In genomic region chr18:29161429-29161828, GRCh38 we compare ENCODE assay signal across 2 cellular contexts.
TF ChIP-seq lines count a peak whose summit lies in the region.

No MANE protein-coding gene starts in this region.

TF ChIP-seq in IMR-90, 13 proteins besides CTCF, POLR2A, EP300 and RAD21:
- TF ChIP-seq SMC3 (IDR thresholded peaks at IDR 0.05; ENCODE audit: low read depth, low read length) (no peak), CEBPB (IDR thresholded peaks at IDR 0.05; ENCODE audit: low read depth, low read length) (no peak)

TF ChIP-seq in endothelial cell of umbilical vein, 7 proteins besides CTCF, POLR2A, EP300 and RAD21:
- TF ChIP-seq MYC (IDR thresholded peaks at IDR 0.05; ENCODE audit: low read depth, low read length), result no peak
- no peak for TF ChIP-seq EZH2 (IDR thresholded peaks at IDR 0.05; ENCODE audit: borderline replicate concordance, low read depth, low read length, severe bottlenecking)
- peak; percentile 54 for TF ChIP-seq FOS (IDR thresholded peaks at IDR 0.05; ENCODE audit: borderline replicate concordance, insufficient read depth, low read length)
- no peak for TF ChIP-seq MAX (IDR thresholded peaks at IDR 0.05; ENCODE audit: insufficient read depth, insufficient read length)
